16 cellular contexts compared by ENCODE assay signal in genomic region chr5:100634937-100635336, GRCh38.
DNase-seq lines count a peak whose midpoint lies in the region; ATAC-seq and TF ChIP-seq lines count a peak whose summit lies in the region.
"Had no signal": no experiment of that assay in that cellular context is flagged by ENCODE, and none has a peak within 500 bp of the region (broad histone marks: within the 10 kb centered on the region; RNA-seq: fewer than 3 reads in every experiment).

No MANE protein-coding gene starts in this region.

- no peaks in the 10 kb centered on the region for H3K27me3 ChIP-seq in DOHH2 (ENCODE audit: control insufficient read depth, low read length)
- no peaks in the 10 kb centered on the region for H3K27me3 ChIP-seq in dorsolateral prefrontal cortex
- H3K27me3 ChIP-seq: neural progenitor cell, thyroid gland had no signal

- H3K4me3 Mint-ChIP-seq in CD14-positive monocyte = no peak overlapping the region
- H3K4me3 Mint-ChIP-seq: neural progenitor cell had no signal

- intact Hi-C loops in CD14-positive monocyte (cut with micrococcal nuclease) (no loop called here), dorsolateral prefrontal cortex (cut with DNase I) (no loop called here)

- no peaks in the 10 kb centered on the region for H3K79me2 ChIP-seq in DOHH2 (ENCODE audit: control insufficient read depth, low read length)

- H3K4me1 ChIP-seq in DOHH2 (ENCODE audit: control insufficient read depth, low read length) = peaks cover 12% of the 10 kb centered on the region
- H3K4me1 ChIP-seq: neural progenitor cell, thyroid gland had no signal

- no peaks in the 10 kb centered on the region for H3K9me3 ChIP-seq in DOHH2 (ENCODE audit: control insufficient read depth, insufficient read depth, low read length)
- H3K9me3 ChIP-seq: thyroid gland had no signal

- H3K36me3 ChIP-seq in DOHH2 (ENCODE audit: control insufficient read depth, low read length) = no peaks in the 10 kb centered on the region
- H3K36me3 ChIP-seq: neural progenitor cell, thyroid gland had no signal

- TF ChIP-seq CTCF in DOHH2 (IDR thresholded peaks at IDR 0.05; ENCODE audit: low read depth, low read length, poor library complexity, severe bottlenecking) (no peak), CD14-positive monocyte (IDR thresholded peaks at IDR 0.05) (no peak), dorsolateral prefrontal cortex (IDR thresholded peaks at IDR 0.05 in 54 of 56, conservative IDR thresholded peaks at IDR 0.05 in 2 of 56; ENCODE audit: low read depth in 1 of 56, partially characterized antibody in 56 of 56) (no peak)

- H3K9me2 ChIP-seq in DOHH2 (replicated peaks; ENCODE audit: control insufficient read depth, low read length) = no peaks in the 10 kb centered on the region

- H3K27ac ChIP-seq in DOHH2 (ENCODE audit: low read depth, low read length) (no peak overlapping the region), dorsolateral prefrontal cortex (no peak overlapping the region)
- H3K27ac ChIP-seq: HL-60, neural progenitor cell, skin epidermis, thyroid gland had no signal

- no peak overlapping the region for H3K27ac Mint-ChIP-seq in CD14-positive monocyte
- H3K27ac Mint-ChIP-seq: neural progenitor cell had no signal

- H4K20me1 ChIP-seq in DOHH2 (ENCODE audit: control insufficient read depth, insufficient read depth, low read depth, low read length) = no peaks in the 10 kb centered on the region

- H3F3A ChIP-seq in DOHH2 (ENCODE audit: control insufficient read depth, insufficient read depth) = no peaks in the 10 kb centered on the region

- DNase-seq in LHCN-M2 (ENCODE audit: low read depth) (peak; percentile 69), CD14-positive monocyte (ENCODE audit: low spot score) (no peak), ureter (ENCODE audit: low spot score) (no peak), dorsolateral prefrontal cortex (no peak)
- no peak for DNase-seq in central memory CD4-positive, alpha-beta T cell
- DNase-seq: COR-L47; effector CD4-positive, alpha-beta T cell; NCI-H2171 treated with DMSO at 0.1 percent for 48 hours; thyroid gland had no signal

- H3K4me3 ChIP-seq in DOHH2 (ENCODE audit: low read length) (0 out of 2 replicates have a peak overlapping the region, but pooled peaks have one; percentile 3), dorsolateral prefrontal cortex (no peak overlapping the region)
- H3K4me3 ChIP-seq: neural progenitor cell, skin epidermis, thyroid gland had no signal

- peaks cover 0 to under 1% (median 0%) of the 10 kb centered on the region in 7 donors for H3K9me3 Mint-ChIP-seq in CD14-positive monocyte
- H3K9me3 Mint-ChIP-seq: neural progenitor cell had no signal

- no peaks in the 10 kb centered on the region for H3K36me3 Mint-ChIP-seq in CD14-positive monocyte
- H3K36me3 Mint-ChIP-seq: neural progenitor cell had no signal

- ATAC-seq in GM21360 (IDR thresholded peaks at IDR 0.05; ENCODE audit: unreplicated experiment) (peak; percentile 79), HG02885 (IDR thresholded peaks at IDR 0.05; ENCODE audit: poor library complexity, unreplicated experiment) (peak; percentile 78)
- ATAC-seq: left lobe of liver had no signal

- no peaks in the 10 kb centered on the region for H3K27me3 Mint-ChIP-seq in CD14-positive monocyte (ENCODE audit: low read depth in 3 of 3)

- H3K4me1 Mint-ChIP-seq in CD14-positive monocyte = no peaks in the 10 kb centered on the region

- H3K4me2 ChIP-seq in DOHH2 (ENCODE audit: low read length) = peak overlapping the region; percentile 7; the same call in 1 of the 2 replicates
- H3K4me2 ChIP-seq: neural progenitor cell had no signal
